Comparison of ENCODE assay signal across 1 cellular context in the genomic region with DNA sequence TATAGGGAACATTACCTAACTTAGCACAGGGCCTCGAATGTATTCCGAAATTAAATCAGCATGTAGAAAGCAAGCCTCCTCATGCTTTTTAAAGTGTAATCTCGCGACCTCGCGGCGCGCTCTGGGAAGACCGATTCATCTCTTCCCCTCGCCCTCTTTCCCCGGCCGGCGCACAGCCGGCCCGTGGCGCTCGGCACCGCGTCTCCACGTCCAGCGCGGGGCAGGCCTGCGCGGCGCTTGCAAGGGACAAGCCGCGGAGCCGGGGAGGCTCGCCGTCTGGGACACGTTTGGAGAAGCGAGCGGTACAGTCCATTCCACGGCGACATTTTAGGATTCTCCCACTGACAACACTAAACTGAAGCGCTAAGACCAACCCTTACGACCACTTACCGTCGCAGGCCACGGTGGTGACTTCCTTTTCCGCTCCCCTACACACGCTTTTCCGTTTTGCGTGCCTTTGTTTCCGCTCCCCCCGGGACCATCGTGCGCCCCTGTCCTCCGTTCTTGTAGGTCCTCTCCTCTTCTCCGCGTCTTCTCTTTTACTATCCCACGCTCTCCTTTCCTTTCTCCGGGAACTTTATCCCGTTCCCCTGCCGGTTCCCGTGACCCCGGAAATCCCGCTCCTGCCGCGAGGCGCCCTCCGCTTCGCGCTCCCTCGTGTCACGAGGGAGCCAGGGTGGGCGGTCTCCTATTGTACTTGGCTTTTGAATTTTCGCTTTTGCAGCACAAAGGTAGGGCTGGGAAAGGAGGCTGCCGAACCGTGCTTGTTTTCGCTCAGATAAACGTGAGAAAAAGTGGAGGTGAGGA.
TF ChIP-seq lines count a peak whose summit lies in the region.

A gene with protein sequence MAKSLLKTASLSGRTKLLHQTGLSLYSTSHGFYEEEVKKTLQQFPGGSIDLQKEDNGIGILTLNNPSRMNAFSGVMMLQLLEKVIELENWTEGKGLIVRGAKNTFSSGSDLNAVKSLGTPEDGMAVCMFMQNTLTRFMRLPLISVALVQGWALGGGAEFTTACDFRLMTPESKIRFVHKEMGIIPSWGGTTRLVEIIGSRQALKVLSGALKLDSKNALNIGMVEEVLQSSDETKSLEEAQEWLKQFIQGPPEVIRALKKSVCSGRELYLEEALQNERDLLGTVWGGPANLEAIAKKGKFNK (minus strand): TSS at position 664 of the 807 bp plus-strand sequence. CDS start 12,581 bp downstream, outside the sequence.

TF ChIP-seq in K562, 482 proteins besides CTCF, POLR2A, EP300 and RAD21 (continued from another document and continues in another):
- no peak for TF ChIP-seq BMI1 (IDR thresholded peaks at IDR 0.05; ENCODE audit: low read length)
- no peak for TF ChIP-seq BRF1 (IDR thresholded peaks at IDR 0.05; ENCODE audit: borderline replicate concordance, extremely low read depth, insufficient read length)
- TF ChIP-seq, protein P1, sequence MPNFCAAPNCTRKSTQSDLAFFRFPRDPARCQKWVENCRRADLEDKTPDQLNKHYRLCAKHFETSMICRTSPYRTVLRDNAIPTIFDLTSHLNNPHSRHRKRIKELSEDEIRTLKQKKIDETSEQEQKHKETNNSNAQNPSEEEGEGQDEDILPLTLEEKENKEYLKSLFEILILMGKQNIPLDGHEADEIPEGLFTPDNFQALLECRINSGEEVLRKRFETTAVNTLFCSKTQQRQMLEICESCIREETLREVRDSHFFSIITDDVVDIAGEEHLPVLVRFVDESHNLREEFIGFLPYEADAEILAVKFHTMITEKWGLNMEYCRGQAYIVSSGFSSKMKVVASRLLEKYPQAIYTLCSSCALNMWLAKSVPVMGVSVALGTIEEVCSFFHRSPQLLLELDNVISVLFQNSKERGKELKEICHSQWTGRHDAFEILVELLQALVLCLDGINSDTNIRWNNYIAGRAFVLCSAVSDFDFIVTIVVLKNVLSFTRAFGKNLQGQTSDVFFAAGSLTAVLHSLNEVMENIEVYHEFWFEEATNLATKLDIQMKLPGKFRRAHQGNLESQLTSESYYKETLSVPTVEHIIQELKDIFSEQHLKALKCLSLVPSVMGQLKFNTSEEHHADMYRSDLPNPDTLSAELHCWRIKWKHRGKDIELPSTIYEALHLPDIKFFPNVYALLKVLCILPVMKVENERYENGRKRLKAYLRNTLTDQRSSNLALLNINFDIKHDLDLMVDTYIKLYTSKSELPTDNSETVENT (CRISPR knock-in tag; IDR thresholded peaks at IDR 0.05), result no peak
- TF ChIP-seq ZNF79 (CRISPR knock-in tag; IDR thresholded peaks at IDR 0.05; ENCODE audit: low read depth), result no peak
- no peak for TF ChIP-seq STAT5B (CRISPR knock-in tag; IDR thresholded peaks at IDR 0.05)
- TF ChIP-seq, protein P2, sequence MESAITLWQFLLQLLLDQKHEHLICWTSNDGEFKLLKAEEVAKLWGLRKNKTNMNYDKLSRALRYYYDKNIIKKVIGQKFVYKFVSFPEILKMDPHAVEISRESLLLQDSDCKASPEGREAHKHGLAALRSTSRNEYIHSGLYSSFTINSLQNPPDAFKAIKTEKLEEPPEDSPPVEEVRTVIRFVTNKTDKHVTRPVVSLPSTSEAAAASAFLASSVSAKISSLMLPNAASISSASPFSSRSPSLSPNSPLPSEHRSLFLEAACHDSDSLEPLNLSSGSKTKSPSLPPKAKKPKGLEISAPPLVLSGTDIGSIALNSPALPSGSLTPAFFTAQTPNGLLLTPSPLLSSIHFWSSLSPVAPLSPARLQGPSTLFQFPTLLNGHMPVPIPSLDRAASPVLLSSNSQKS (CRISPR knock-in tag; IDR thresholded peaks at IDR 0.05), result no peak
- TF ChIP-seq SAFB2 (IDR thresholded peaks at IDR 0.05; ENCODE audit: borderline replicate concordance, low read depth, low read length, severe bottlenecking), result no peak
- TF ChIP-seq, protein P3, sequence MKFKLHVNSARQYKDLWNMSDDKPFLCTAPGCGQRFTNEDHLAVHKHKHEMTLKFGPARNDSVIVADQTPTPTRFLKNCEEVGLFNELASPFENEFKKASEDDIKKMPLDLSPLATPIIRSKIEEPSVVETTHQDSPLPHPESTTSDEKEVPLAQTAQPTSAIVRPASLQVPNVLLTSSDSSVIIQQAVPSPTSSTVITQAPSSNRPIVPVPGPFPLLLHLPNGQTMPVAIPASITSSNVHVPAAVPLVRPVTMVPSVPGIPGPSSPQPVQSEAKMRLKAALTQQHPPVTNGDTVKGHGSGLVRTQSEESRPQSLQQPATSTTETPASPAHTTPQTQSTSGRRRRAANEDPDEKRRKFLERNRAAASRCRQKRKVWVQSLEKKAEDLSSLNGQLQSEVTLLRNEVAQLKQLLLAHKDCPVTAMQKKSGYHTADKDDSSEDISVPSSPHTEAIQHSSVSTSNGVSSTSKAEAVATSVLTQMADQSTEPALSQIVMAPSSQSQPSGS (CRISPR knock-in tag; IDR thresholded peaks at IDR 0.05), result no peak
- TF ChIP-seq CBX8 (IDR thresholded peaks at IDR 0.05; ENCODE audit: borderline replicate concordance, extremely low read depth, low read depth, low read length, poor library complexity, severe bottlenecking), result no peak
- peak; percentile 88 for TF ChIP-seq L3MBTL2 (IDR thresholded peaks at IDR 0.05)
- TF ChIP-seq, protein P4, sequence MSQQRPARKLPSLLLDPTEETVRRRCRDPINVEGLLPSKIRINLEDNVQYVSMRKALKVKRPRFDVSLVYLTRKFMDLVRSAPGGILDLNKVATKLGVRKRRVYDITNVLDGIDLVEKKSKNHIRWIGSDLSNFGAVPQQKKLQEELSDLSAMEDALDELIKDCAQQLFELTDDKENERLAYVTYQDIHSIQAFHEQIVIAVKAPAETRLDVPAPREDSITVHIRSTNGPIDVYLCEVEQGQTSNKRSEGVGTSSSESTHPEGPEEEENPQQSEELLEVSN (IDR thresholded peaks at IDR 0.05; ENCODE audit: borderline replicate concordance in 1 of 2, extremely low read depth in 1 of 2, insufficient read depth in 1 of 2, insufficient read length in 1 of 2, low read depth in 1 of 2, low read length in 1 of 2, poor library complexity in 1 of 2, severe bottlenecking in 1 of 2), result peak; percentile 63 to 82
- TF ChIP-seq TSC22D4 (tag; IDR thresholded peaks at IDR 0.05), result no peak
- TF ChIP-seq ZNF586 (CRISPR knock-in tag; conservative IDR thresholded peaks at IDR 0.05), result no peak
- no peak for TF ChIP-seq CBFA2T3 (IDR thresholded peaks at IDR 0.05)
- TF ChIP-seq, protein P5, sequence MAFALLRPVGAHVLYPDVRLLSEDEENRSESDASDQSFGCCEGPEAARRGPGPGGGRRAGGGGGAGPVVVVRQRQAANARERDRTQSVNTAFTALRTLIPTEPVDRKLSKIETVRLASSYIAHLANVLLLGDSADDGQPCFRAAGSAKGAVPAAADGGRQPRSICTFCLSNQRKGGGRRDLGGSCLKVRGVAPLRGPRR (CRISPR knock-in tag; IDR thresholded peaks at IDR 0.05), result no peak
- no peak for TF ChIP-seq WHSC1 (IDR thresholded peaks at IDR 0.05; ENCODE audit: low read length)
- no peak for TF ChIP-seq PPARD (CRISPR knock-in tag; IDR thresholded peaks at IDR 0.05)
- peak; percentile 46 for TF ChIP-seq FIP1L1 (IDR thresholded peaks at IDR 0.05; ENCODE audit: low read depth, low read length, poor library complexity, severe bottlenecking)
- TF ChIP-seq TCFL5 (CRISPR knock-in tag; conservative IDR thresholded peaks at IDR 0.05), result no peak
- no peak for TF ChIP-seq SNIP1 (IDR thresholded peaks at IDR 0.05; ENCODE audit: low read depth)
- no peak for TF ChIP-seq MCM3 (IDR thresholded peaks at IDR 0.05)
- TF ChIP-seq TAF7 (tag; IDR thresholded peaks at IDR 0.05), result peak; percentile 79
- TF ChIP-seq ZNF24 (IDR thresholded peaks at IDR 0.05), result 0 out of 2 replicates have a peak, but pooled peaks have one; percentile 8
- TF ChIP-seq ZNF143 (CRISPR knock-in tag; IDR thresholded peaks at IDR 0.05), result no peak
- TF ChIP-seq HSF4 (CRISPR knock-in tag; IDR thresholded peaks at IDR 0.05; ENCODE audit: borderline replicate concordance), result no peak
- no peak; the same call in 1 of the 2 replicates for TF ChIP-seq TEAD4 (IDR thresholded peaks at IDR 0.05; ENCODE audit: low read length)
- TF ChIP-seq TEAD4 (CRISPR knock-in tag; IDR thresholded peaks at IDR 0.05; ENCODE audit: borderline replicate concordance), result no peak
- no peak for TF ChIP-seq ZNF507 (tag; conservative IDR thresholded peaks at IDR 0.05)
- no peak for TF ChIP-seq MEF2A (IDR thresholded peaks at IDR 0.05; ENCODE audit: control insufficient read depth, low read depth, low read length)
- peak in 1 of 2 experiments; percentile 93; a peak in 2 of 4 replicates for TF ChIP-seq TRIM24 (IDR thresholded peaks at IDR 0.05)
- TF ChIP-seq ZNF232 (CRISPR knock-in tag; IDR thresholded peaks at IDR 0.05), result no peak
- TF ChIP-seq HOXB6 (CRISPR knock-in tag; IDR thresholded peaks at IDR 0.05; ENCODE audit: borderline replicate concordance), result no peak
- TF ChIP-seq, protein P6, sequence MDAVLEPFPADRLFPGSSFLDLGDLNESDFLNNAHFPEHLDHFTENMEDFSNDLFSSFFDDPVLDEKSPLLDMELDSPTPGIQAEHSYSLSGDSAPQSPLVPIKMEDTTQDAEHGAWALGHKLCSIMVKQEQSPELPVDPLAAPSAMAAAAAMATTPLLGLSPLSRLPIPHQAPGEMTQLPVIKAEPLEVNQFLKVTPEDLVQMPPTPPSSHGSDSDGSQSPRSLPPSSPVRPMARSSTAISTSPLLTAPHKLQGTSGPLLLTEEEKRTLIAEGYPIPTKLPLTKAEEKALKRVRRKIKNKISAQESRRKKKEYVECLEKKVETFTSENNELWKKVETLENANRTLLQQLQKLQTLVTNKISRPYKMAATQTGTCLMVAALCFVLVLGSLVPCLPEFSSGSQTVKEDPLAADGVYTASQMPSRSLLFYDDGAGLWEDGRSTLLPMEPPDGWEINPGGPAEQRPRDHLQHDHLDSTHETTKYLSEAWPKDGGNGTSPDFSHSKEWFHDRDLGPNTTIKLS (IDR thresholded peaks at IDR 0.05; ENCODE audit: borderline replicate concordance, low read depth), result no peak; the same call in 1 of the 2 replicates
- TF ChIP-seq, protein P7, sequence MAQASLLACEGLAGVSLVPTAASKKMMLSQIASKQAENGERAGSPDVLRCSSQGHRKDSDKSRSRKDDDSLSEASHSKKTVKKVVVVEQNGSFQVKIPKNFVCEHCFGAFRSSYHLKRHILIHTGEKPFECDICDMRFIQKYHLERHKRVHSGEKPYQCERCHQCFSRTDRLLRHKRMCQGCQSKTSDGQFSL (CRISPR knock-in tag; IDR thresholded peaks at IDR 0.05), result no peak
- TF ChIP-seq, protein P7 (tag; IDR thresholded peaks at IDR 0.05), result no peak
- TF ChIP-seq, protein P8, sequence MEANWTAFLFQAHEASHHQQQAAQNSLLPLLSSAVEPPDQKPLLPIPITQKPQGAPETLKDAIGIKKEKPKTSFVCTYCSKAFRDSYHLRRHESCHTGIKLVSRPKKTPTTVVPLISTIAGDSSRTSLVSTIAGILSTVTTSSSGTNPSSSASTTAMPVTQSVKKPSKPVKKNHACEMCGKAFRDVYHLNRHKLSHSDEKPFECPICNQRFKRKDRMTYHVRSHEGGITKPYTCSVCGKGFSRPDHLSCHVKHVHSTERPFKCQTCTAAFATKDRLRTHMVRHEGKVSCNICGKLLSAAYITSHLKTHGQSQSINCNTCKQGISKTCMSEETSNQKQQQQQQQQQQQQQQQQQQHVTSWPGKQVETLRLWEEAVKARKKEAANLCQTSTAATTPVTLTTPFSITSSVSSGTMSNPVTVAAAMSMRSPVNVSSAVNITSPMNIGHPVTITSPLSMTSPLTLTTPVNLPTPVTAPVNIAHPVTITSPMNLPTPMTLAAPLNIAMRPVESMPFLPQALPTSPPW (CRISPR knock-in tag; IDR thresholded peaks at IDR 0.05), result peak; percentile 83
- no peak for TF ChIP-seq CTBP1 (IDR thresholded peaks at IDR 0.05; ENCODE audit: borderline replicate concordance)
- no peak for TF ChIP-seq ZNF717 (CRISPR knock-in tag; IDR thresholded peaks at IDR 0.05)
- TF ChIP-seq FOXM1 (IDR thresholded peaks at IDR 0.05; ENCODE audit: low read depth), result no peak
- TF ChIP-seq FOXM1 (CRISPR knock-in tag; IDR thresholded peaks at IDR 0.05; ENCODE audit: low read depth), result no peak
- TF ChIP-seq FOXJ2 (tag; IDR thresholded peaks at IDR 0.05), result no peak
- TF ChIP-seq KHSRP (IDR thresholded peaks at IDR 0.05), result no peak
- TF ChIP-seq ZFPM2 (CRISPR knock-in tag; IDR thresholded peaks at IDR 0.05), result no peak
- TF ChIP-seq, protein P9, sequence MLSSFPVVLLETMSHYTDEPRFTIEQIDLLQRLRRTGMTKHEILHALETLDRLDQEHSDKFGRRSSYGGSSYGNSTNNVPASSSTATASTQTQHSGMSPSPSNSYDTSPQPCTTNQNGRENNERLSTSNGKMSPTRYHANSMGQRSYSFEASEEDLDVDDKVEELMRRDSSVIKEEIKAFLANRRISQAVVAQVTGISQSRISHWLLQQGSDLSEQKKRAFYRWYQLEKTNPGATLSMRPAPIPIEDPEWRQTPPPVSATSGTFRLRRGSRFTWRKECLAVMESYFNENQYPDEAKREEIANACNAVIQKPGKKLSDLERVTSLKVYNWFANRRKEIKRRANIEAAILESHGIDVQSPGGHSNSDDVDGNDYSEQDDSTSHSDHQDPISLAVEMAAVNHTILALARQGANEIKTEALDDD (IDR thresholded peaks at IDR 0.05), result no peak
- peak; percentile 81 for TF ChIP-seq ETV5 (CRISPR knock-in tag; IDR thresholded peaks at IDR 0.05; ENCODE audit: low read depth)
- no peak for TF ChIP-seq ZKSCAN1 (IDR thresholded peaks at IDR 0.05; ENCODE audit: low read depth, low read length)
- TF ChIP-seq ZNF830 (CRISPR knock-in tag; IDR thresholded peaks at IDR 0.05), result no peak
- TF ChIP-seq, protein P10, sequence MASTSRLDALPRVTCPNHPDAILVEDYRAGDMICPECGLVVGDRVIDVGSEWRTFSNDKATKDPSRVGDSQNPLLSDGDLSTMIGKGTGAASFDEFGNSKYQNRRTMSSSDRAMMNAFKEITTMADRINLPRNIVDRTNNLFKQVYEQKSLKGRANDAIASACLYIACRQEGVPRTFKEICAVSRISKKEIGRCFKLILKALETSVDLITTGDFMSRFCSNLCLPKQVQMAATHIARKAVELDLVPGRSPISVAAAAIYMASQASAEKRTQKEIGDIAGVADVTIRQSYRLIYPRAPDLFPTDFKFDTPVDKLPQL (IDR thresholded peaks at IDR 0.05; ENCODE audit: extremely low read depth, insufficient read length), result no peak
- peak; percentile 74 for TF ChIP-seq CHD2 (IDR thresholded peaks at IDR 0.05; ENCODE audit: low read depth, low read length)
